Comparison of ENCODE assay signal across 18 cellular contexts in genomic region chr5:136104311-136104975, GRCh38. TPM values are rescaled to one million over a fixed set of nuclear protein-coding genes. Genes with fewer than 3 reads are reported as not detected.
DNase-seq lines count a peak whose midpoint lies in the region; ATAC-seq and TF ChIP-seq lines count a peak whose summit lies in the region.
"Had no signal": no experiment of that assay in that cellular context is flagged by ENCODE, and none has a peak within 500 bp of the region (broad histone marks: within the 10 kb centered on the region; RNA-seq: fewer than 3 reads in every experiment).

No MANE protein-coding gene starts in this region.

- POLR2A ChIA-PET in HEK293T (lab: Yijun Ruan, JAX): no interaction called here

- CTCF ChIA-PET in HEK293T (lab: Yijun Ruan, JAX): no interaction called here

- ATAC-seq in right cardiac atrium (no peak), left lobe of liver (peak; percentile 41), GM18517 (IDR thresholded peaks at IDR 0.05; ENCODE audit: unreplicated experiment) (no peak)
- ATAC-seq: gastroesophageal sphincter had no signal

- no peak for TF ChIP-seq CTCF in left ventricle myocardium inferior (IDR thresholded peaks at IDR 0.05; ENCODE audit: borderline replicate concordance)

- H3K27ac ChIP-seq in left ventricle myocardium inferior (replicated peaks) (peak overlapping the region; percentile 48), right cardiac atrium (ENCODE audit: low read length) (no peak overlapping the region)
- H3K27ac ChIP-seq: gastroesophageal sphincter, transverse colon had no signal

- peaks cover 10% of the 10 kb centered on the region for H3K4me1 ChIP-seq in left ventricle myocardium inferior
- H3K4me1 ChIP-seq in right cardiac atrium (ENCODE audit: control insufficient read depth, insufficient read depth, low read length): no peaks in the 10 kb centered on the region
- H3K4me1 ChIP-seq in neuron (ENCODE audit: insufficient read depth, low read length): peaks cover 22% of the 10 kb centered on the region
- H3K4me1 ChIP-seq: gastroesophageal sphincter, transverse colon had no signal

- intact Hi-C loops in left ventricle myocardium inferior (cut with micrococcal nuclease): no loop called here
- intact Hi-C loops in right cardiac atrium (cut with DNase I): no loop called here

- WGBS in right cardiac atrium: 57% methylated on average over 9 of the region's 9 CpGs

- H2AFZ ChIP-seq in neuron (ENCODE audit: low read depth, low read length): peak overlapping the region; percentile 90

- no peaks in the 10 kb centered on the region for H3K9me3 ChIP-seq in left ventricle myocardium inferior (replicated peaks)
- no peaks in the 10 kb centered on the region for H3K9me3 ChIP-seq in right cardiac atrium (ENCODE audit: control insufficient read depth, low read length)
- no peaks in the 10 kb centered on the region for H3K9me3 ChIP-seq in neuron (ENCODE audit: low read length)
- H3K9me3 ChIP-seq: gastroesophageal sphincter, transverse colon had no signal

- H3K4me3 ChIP-seq in left ventricle myocardium inferior (no peak overlapping the region), right cardiac atrium (ENCODE audit: low read length) (no peak overlapping the region), neuron (ENCODE audit: low read length) (peak overlapping the region; percentile 38)
- H3K4me3 ChIP-seq: gastroesophageal sphincter, transverse colon had no signal

- H3K36me3 ChIP-seq in left ventricle myocardium inferior (no peaks in the 10 kb centered on the region), neuron (ENCODE audit: insufficient read depth, low read length) (no peaks in the 10 kb centered on the region)
- H3K36me3 ChIP-seq: gastroesophageal sphincter, transverse colon had no signal

- H3K27me3 ChIP-seq in left ventricle myocardium inferior (ENCODE audit: low read depth) (no peaks in the 10 kb centered on the region), right cardiac atrium (ENCODE audit: control insufficient read depth, insufficient read depth) (no peaks in the 10 kb centered on the region), neuron (ENCODE audit: insufficient read depth, low read length) (no peaks in the 10 kb centered on the region)
- H3K27me3 ChIP-seq: gastroesophageal sphincter, transverse colon had no signal

- DNase-seq in left ventricle myocardium inferior: no peak
- DNase-seq in right cardiac atrium: no peak
- DNase-seq in left lobe of liver (ENCODE audit: low spot score): no peak
- no peak for DNase-seq in HEK293T (ENCODE audit: extremely low spot score)
- DNase-seq in NCI-H748 treated with DMSO at 0.1 percent for 48 hours (lab: John Stamatoyannopoulos, UW): no peak
- DNase-seq in NCI-H82 (lab: John Stamatoyannopoulos, UW): no peak
- DNase-seq: 8988T; activated CD4-positive, alpha-beta memory T cell treated with anti-CD3 and anti-CD28 coated beads, Interleukin-2, amount 10 ng/mL, durations not matched to agents 7 days and 5 days; activated T-cell treated with anti-CD3 and anti-CD28 coated beads for 4 hours; AML-193; NCI-H1092 treated with DMSO at 0.1 percent for 48 hours; NCI-H2107; NCI-H524; stimulated activated naive CD4-positive, alpha-beta T cell; transverse colon had no signal

TF ChIP-seq in HEK293T, 16 proteins besides CTCF, POLR2A, EP300 and RAD21:
- no peak for TF ChIP-seq ELF4 (IDR thresholded peaks at IDR 0.05)
- TF ChIP-seq FOXK2 (IDR thresholded peaks at IDR 0.05): no peak
- no peak for TF ChIP-seq FOXA1 (IDR thresholded peaks at IDR 0.05)
- TF ChIP-seq L3MBTL2 (conservative IDR thresholded peaks at IDR 0.05): no peak
- no peak for TF ChIP-seq LEF1 (IDR thresholded peaks at IDR 0.05; ENCODE audit: borderline replicate concordance)
- TF ChIP-seq FOXM1 (IDR thresholded peaks at IDR 0.05; ENCODE audit: borderline replicate concordance): no peak
- TF ChIP-seq SUZ12 (IDR thresholded peaks at IDR 0.05): no peak
- TF ChIP-seq TARDBP (IDR thresholded peaks at IDR 0.05): no peak
- TF ChIP-seq HDGF (IDR thresholded peaks at IDR 0.05; ENCODE audit: borderline replicate concordance): no peak
- no peak for TF ChIP-seq SP1 (IDR thresholded peaks at IDR 0.05)

RNA-seq across cellular contexts. Expression of gene SMAD5, which starts 28.2 kb away (rescaled TPM):
- total RNA-seq in left ventricle myocardium inferior (34.8 TPM), right cardiac atrium (10 to 100 TPM; 43.9 to 62.9 (median 58.2) TPM), left lobe of liver (22.8 TPM)
- 8.7 TPM for polyA plus RNA-seq in right cardiac atrium
